ENCODE assay signal across 15 cellular contexts in genomic region chr1:220655961-220656720, GRCh38. TPM values are rescaled to one million over a fixed set of nuclear protein-coding genes. Genes with fewer than 3 reads are reported as not detected.
DNase-seq lines count a peak whose midpoint lies in the region; ATAC-seq and TF ChIP-seq lines count a peak whose summit lies in the region.
"Had no signal": no experiment of that assay in that cellular context is flagged by ENCODE, and none has a peak within 500 bp of the region (broad histone marks: within the 10 kb centered on the region; RNA-seq: fewer than 3 reads in every experiment).

No MANE protein-coding gene starts in this region.

- peak overlapping the region; percentile 73 for H3K4me3 Mint-ChIP-seq in glutamatergic neuron (ENCODE audit: unreplicated experiment)
- H3K4me3 Mint-ChIP-seq: activated naive CD4-positive, alpha-beta T cell treated with anti-CD3 and anti-CD28 coated beads, Interleukin-2, amount 50 U/mL, for 24 hours; WTC11 had no signal

- DNase-seq in glutamatergic neuron = no peak
- DNase-seq in stimulated activated CD4-positive, alpha-beta T cell treated with anti-CD3 and anti-CD28 coated beads, Interleukin-4, amount 100 ng/mL, for 24 hours = no peak
- DNase-seq in NCI-H526 treated with DMSO at 0.1 percent for 48 hours (lab: John Stamatoyannopoulos, UW) = no peak
- DNase-seq in RKO (ENCODE audit: low spot score) = no peak
- DNase-seq: activated CD8-positive, alpha-beta memory T cell treated with anti-CD3 and anti-CD28 coated beads, Interleukin-2, amount 50 U/mL, for 4 hours; H7; kidney glomerular epithelial cell; NCI-H2029 had no signal

- H3K4me1 Mint-ChIP-seq in glutamatergic neuron (ENCODE audit: low read depth, unreplicated experiment) = peaks cover 48% of the 10 kb centered on the region
- H3K4me1 Mint-ChIP-seq: activated naive CD4-positive, alpha-beta T cell treated with anti-CD3 and anti-CD28 coated beads, Interleukin-2, amount 50 U/mL, for 24 hours had no signal

- H3K36me3 Mint-ChIP-seq in glutamatergic neuron (ENCODE audit: unreplicated experiment) = peaks cover 13% of the 10 kb centered on the region
- H3K36me3 Mint-ChIP-seq: activated naive CD4-positive, alpha-beta T cell treated with anti-CD3 and anti-CD28 coated beads, Interleukin-2, amount 50 U/mL, for 24 hours had no signal

- H3K27ac Mint-ChIP-seq in glutamatergic neuron (ENCODE audit: unreplicated experiment) = peak overlapping the region; percentile 97
- H3K27ac Mint-ChIP-seq: activated naive CD4-positive, alpha-beta T cell treated with anti-CD3 and anti-CD28 coated beads, Interleukin-2, amount 50 U/mL, for 24 hours had no signal

- no peak for TF ChIP-seq CTCF in glutamatergic neuron (IDR thresholded peaks at IDR 0.05; ENCODE audit: partially characterized antibody, unreplicated experiment)

- H3K9me3 Mint-ChIP-seq in glutamatergic neuron (ENCODE audit: unreplicated experiment) = peaks cover 19% of the 10 kb centered on the region
- H3K9me3 Mint-ChIP-seq: activated naive CD4-positive, alpha-beta T cell treated with anti-CD3 and anti-CD28 coated beads, Interleukin-2, amount 50 U/mL, for 24 hours; WTC11 had no signal

- peak; percentile 5 for ATAC-seq in GM19025 (IDR thresholded peaks at IDR 0.05; ENCODE audit: low read depth, unreplicated experiment)
- ATAC-seq in GM21723 (IDR thresholded peaks at IDR 0.05; ENCODE audit: unreplicated experiment) = peak; percentile 30
- peak; percentile 22 for ATAC-seq in HG03280 (IDR thresholded peaks at IDR 0.05; ENCODE audit: unreplicated experiment)
- no peak for ATAC-seq in GM21576 (IDR thresholded peaks at IDR 0.05; ENCODE audit: unreplicated experiment)
- ATAC-seq: SK-N-SH treated with all-trans-retinoic acid at 6 μM for 48 hours, WTC11 had no signal

- peaks cover 15% of the 10 kb centered on the region for H3K27me3 Mint-ChIP-seq in glutamatergic neuron (ENCODE audit: unreplicated experiment)

RNA-seq across cellular contexts. Expression of gene C1orf115, which starts 34.0 kb away (rescaled TPM):
- total RNA-seq in glutamatergic neuron (ENCODE audit: unreplicated experiment) = 30.5 TPM
